Comparison of ENCODE assay signal across 10 cellular contexts in genomic region chr17:77466596-77467223, GRCh38.
DNase-seq lines count a peak whose midpoint lies in the region; TF ChIP-seq lines count a peak whose summit lies in the region.
"Had no signal": no experiment of that assay in that cellular context is flagged by ENCODE, and none has a peak within 500 bp of the region (broad histone marks: within the 10 kb centered on the region; RNA-seq: fewer than 3 reads in every experiment).

No MANE protein-coding gene starts in this region.

- peaks cover 99% of the 10 kb centered on the region for H4K20me1 ChIP-seq in smooth muscle cell (ENCODE audit: low read depth)

- WGBS in smooth muscle cell (ENCODE audit: low lambda C conversion rate): 31% methylated on average over 24 of the region's 24 CpGs

- H3F3A ChIP-seq in smooth muscle cell (ENCODE audit: low read depth): peaks cover 26% of the 10 kb centered on the region

- H3K4me1 ChIP-seq in HUES48 (ENCODE audit: control insufficient read depth, insufficient read depth, low read length) (peaks cover 47% of the 10 kb centered on the region), iPS-18a (ENCODE audit: control insufficient read depth, low read depth, low read length) (peaks cover 44% of the 10 kb centered on the region), smooth muscle cell (ENCODE audit: low read depth) (peaks cover 59% of the 10 kb centered on the region), BE2C (peaks cover 17% of the 10 kb centered on the region)

- H3K9me3 ChIP-seq in HUES48 (ENCODE audit: control insufficient read depth, insufficient read depth, low read length) (no peaks in the 10 kb centered on the region), iPS-18a (ENCODE audit: control insufficient read depth, low read depth, low read length) (no peaks in the 10 kb centered on the region), smooth muscle cell (replicated peaks; ENCODE audit: low read depth) (no peaks in the 10 kb centered on the region), BE2C (no peaks in the 10 kb centered on the region)

- H3K4me2 ChIP-seq in smooth muscle cell: peak overlapping the region; percentile 56

- peaks cover 76% of the 10 kb centered on the region for H3K4me1 Mint-ChIP-seq in activated T-helper 1 cell treated with anti-CD3 and anti-CD28 coated beads, Interleukin-12 subunit alpha, Interleukin-12 subunit beta, Interleukin-2, Interleukin-4 antibody, amounts not matched to agents 30 ng/mL and 10 ng/mL and 1 ng/mL, durations not matched to agents 14 hours and 24 hours and 36 hours (ENCODE audit: low read depth)

- intact Hi-C loops in activated T-helper 1 cell treated with anti-CD3 and anti-CD28 coated beads, Interleukin-12 subunit alpha, Interleukin-12 subunit beta, Interleukin-2, Interleukin-4 antibody, amounts not matched to agents 30 ng/mL and 10 ng/mL and 1 ng/mL, durations not matched to agents 14 hours and 24 hours and 36 hours (cut with micrococcal nuclease): no loop called here

- no peak for TF ChIP-seq CTCF in smooth muscle cell (IDR thresholded peaks at IDR 0.05; ENCODE audit: borderline replicate concordance, insufficient read depth, poor library complexity, severe bottlenecking)
- no peak for TF ChIP-seq CTCF in BE2C (IDR thresholded peaks at IDR 0.05; ENCODE audit: low read depth, low read length)

- H3K4me3 Mint-ChIP-seq in activated T-helper 1 cell treated with anti-CD3 and anti-CD28 coated beads, Interleukin-12 subunit alpha, Interleukin-12 subunit beta, Interleukin-2, Interleukin-4 antibody, amounts not matched to agents 30 ng/mL and 10 ng/mL and 1 ng/mL, durations not matched to agents 14 hours and 24 hours and 36 hours: peak overlapping the region; percentile 59

- H3K27ac ChIP-seq in HUES48 (ENCODE audit: low read depth, low read length): peak overlapping the region; percentile 90
- peak overlapping the region; percentile 92 for H3K27ac ChIP-seq in iPS-18a (ENCODE audit: low read length)
- H3K27ac ChIP-seq in smooth muscle cell (ENCODE audit: low read depth): peak overlapping the region; percentile 72

- peaks cover 6% of the 10 kb centered on the region for H3K9me3 Mint-ChIP-seq in activated T-helper 1 cell treated with anti-CD3 and anti-CD28 coated beads, Interleukin-12 subunit alpha, Interleukin-12 subunit beta, Interleukin-2, Interleukin-4 antibody, amounts not matched to agents 30 ng/mL and 10 ng/mL and 1 ng/mL, durations not matched to agents 14 hours and 24 hours and 36 hours

- H3K27ac Mint-ChIP-seq in activated T-helper 1 cell treated with anti-CD3 and anti-CD28 coated beads, Interleukin-12 subunit alpha, Interleukin-12 subunit beta, Interleukin-2, Interleukin-4 antibody, amounts not matched to agents 30 ng/mL and 10 ng/mL and 1 ng/mL, durations not matched to agents 14 hours and 24 hours and 36 hours: peak overlapping the region; percentile 89

- H3K27me3 ChIP-seq in HUES48 (ENCODE audit: control insufficient read depth, insufficient read depth, low read length): no peaks in the 10 kb centered on the region
- no peaks in the 10 kb centered on the region for H3K27me3 ChIP-seq in iPS-18a (ENCODE audit: control insufficient read depth, insufficient read depth, low read length)
- no peaks in the 10 kb centered on the region for H3K27me3 ChIP-seq in smooth muscle cell (ENCODE audit: low read depth)
- no peaks in the 10 kb centered on the region for H3K27me3 ChIP-seq in BE2C

- DNase-seq in activated T-helper 1 cell treated with anti-CD3 and anti-CD28 coated beads, Interleukin-12 subunit alpha, Interleukin-12 subunit beta, Interleukin-2, Interleukin-4 antibody, amounts not matched to agents 30 ng/mL and 10 ng/mL and 1 ng/mL, durations not matched to agents 14 hours and 24 hours and 36 hours (ENCODE audit: low spot score): no peak
- no peak for DNase-seq in smooth muscle cell (lab: John Stamatoyannopoulos, UW; ENCODE audit: unreplicated experiment)
- no peak for DNase-seq in BE2C
- DNase-seq in 8988T: no peak
- DNase-seq in stimulated activated naive CD4-positive, alpha-beta T cell treated with Interleukin-2 at 50 U/mL for 16 hours (lab: John Stamatoyannopoulos, UW): no peak
- no peak for DNase-seq in GOT3 (lab: John Stamatoyannopoulos, UW)
- DNase-seq: effector CD4-positive, alpha-beta T cell; NCI-H1092 treated with DMSO at 0.1 percent for 48 hours had no signal

- H3K36me3 ChIP-seq in HUES48 (ENCODE audit: control insufficient read depth, insufficient read depth, low read length) (0 out of 2 replicates have a peak, but pooled peaks cover 8% of the 10 kb centered on the region), iPS-18a (ENCODE audit: control insufficient read depth, low read depth, low read length) (peaks cover 7% of the 10 kb centered on the region), smooth muscle cell (ENCODE audit: low read depth) (no peaks in the 10 kb centered on the region), BE2C (peaks cover 11% of the 10 kb centered on the region)

- H3K4me3 ChIP-seq in HUES48 (ENCODE audit: low read depth, low read length) (peak overlapping the region; percentile 53), iPS-18a (ENCODE audit: low read length) (peak overlapping the region; percentile 52), smooth muscle cell (no peak overlapping the region), BE2C (ENCODE audit: low read depth, low read length) (no peak overlapping the region)

- no peak overlapping the region for H2AFZ ChIP-seq in smooth muscle cell (ENCODE audit: low read depth)

- H3K9ac ChIP-seq in HUES48 (ENCODE audit: low read depth, low read length) (peak overlapping the region; percentile 47; the same call in 1 of the 2 replicates), iPS-18a (ENCODE audit: low read length) (peak overlapping the region; percentile 63), smooth muscle cell (ENCODE audit: low read depth) (peak overlapping the region; percentile 51)

- H3K27me3 Mint-ChIP-seq in activated T-helper 1 cell treated with anti-CD3 and anti-CD28 coated beads, Interleukin-12 subunit alpha, Interleukin-12 subunit beta, Interleukin-2, Interleukin-4 antibody, amounts not matched to agents 30 ng/mL and 10 ng/mL and 1 ng/mL, durations not matched to agents 14 hours and 24 hours and 36 hours (ENCODE audit: insufficient read depth): no peaks in the 10 kb centered on the region

- peaks cover 49% of the 10 kb centered on the region for H3K36me3 Mint-ChIP-seq in activated T-helper 1 cell treated with anti-CD3 and anti-CD28 coated beads, Interleukin-12 subunit alpha, Interleukin-12 subunit beta, Interleukin-2, Interleukin-4 antibody, amounts not matched to agents 30 ng/mL and 10 ng/mL and 1 ng/mL, durations not matched to agents 14 hours and 24 hours and 36 hours (ENCODE audit: low read depth)

- peaks cover 90% of the 10 kb centered on the region for H3K79me2 ChIP-seq in smooth muscle cell (ENCODE audit: low read depth)

Comparison
In these comparisons a context has a peak if more than half of its experiments do, and no peak if none do; other contexts are left out.
1. H3K4me3 ChIP-seq: peak in HUES48 (single experiment) and iPS-18a (single experiment); none in smooth muscle cell (single experiment) and BE2C (single experiment).
2. Peak in every context shown above with its lines, with median percentiles within 50 percentile points of each other: H3K27ac ChIP-seq and H3K9ac ChIP-seq.